In genomic region chr5:58077387-58077786, GRCh38 we compare ENCODE assay signal across 1 cellular context.
TF ChIP-seq lines count a peak whose summit lies in the region.

No MANE protein-coding gene starts in this region.

TF ChIP-seq in GM23338, 12 proteins besides CTCF, POLR2A, EP300 and RAD21 (continued from another document):
- TF ChIP-seq REST (IDR thresholded peaks at IDR 0.05; ENCODE audit: unreplicated experiment) (no peak), ZNF462 (CRISPR knock-in tag; IDR thresholded peaks at IDR 0.05) (no peak), EZH2phosphoT487 (IDR thresholded peaks at IDR 0.05; ENCODE audit: unreplicated experiment) (no peak), ZNF331 (CRISPR knock-in tag; IDR thresholded peaks at IDR 0.05; ENCODE audit: low read depth) (no peak)
